8 cellular contexts compared by ENCODE assay signal in the genomic region with DNA sequence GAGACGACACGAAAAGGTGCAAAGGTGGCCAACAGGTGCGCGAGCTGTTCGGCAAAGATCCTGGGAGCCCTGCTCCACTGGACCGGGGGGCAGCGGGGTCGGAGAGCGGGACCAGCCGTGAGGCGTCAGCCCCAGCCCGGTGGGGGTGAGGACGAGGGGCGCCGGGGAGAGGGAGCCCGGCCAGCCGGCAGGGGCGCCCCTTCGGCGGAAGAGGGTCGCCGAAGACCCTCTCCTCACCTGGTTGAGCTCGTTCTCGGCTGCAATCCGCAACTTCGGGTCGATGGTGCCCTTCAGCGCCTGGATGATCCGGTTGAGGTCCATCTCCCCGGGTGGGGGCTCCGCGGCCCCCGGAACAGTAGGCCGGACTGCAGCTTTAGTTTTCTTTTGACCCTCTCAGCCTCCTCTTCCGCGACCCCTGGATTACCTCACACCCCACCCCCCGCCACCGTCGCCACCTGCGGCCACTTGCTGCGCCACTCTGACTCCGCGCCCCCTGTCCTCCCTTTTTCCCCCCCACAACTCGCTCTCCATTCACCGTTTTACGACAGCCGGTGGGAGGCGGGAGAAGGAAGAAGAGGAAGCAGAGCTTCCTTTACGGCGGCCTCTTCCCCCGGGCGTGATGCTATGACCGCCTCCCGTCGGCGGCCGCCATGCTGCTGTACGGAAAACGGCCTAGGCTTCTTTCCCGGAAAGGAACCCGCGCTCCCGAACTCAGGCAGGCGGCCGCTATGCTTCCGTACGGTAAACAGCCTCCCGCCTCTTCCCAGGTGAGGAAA. TPM values are rescaled to one million over a fixed set of nuclear protein-coding genes. Genes with fewer than 3 reads are reported as not detected.
DNase-seq lines count a peak whose midpoint lies in the region; ATAC-seq, FAIRE-seq and TF ChIP-seq lines count a peak whose summit lies in the region.

A gene (minus strand): TSS at position 543 of the 776 bp plus-strand sequence. CDS start 222 bp downstream, at position 321.

- CTCF ChIA-PET in HepG2 (lab: Yijun Ruan, JAX; ENCODE audit: low intra/inter-chr PET ratio, low total read pairs): no interaction called here

- FAIRE-seq in HepG2 (lab: Jason Lieb, UNC): peak; percentile 86

- H3K9me3 ChIP-seq in CD4-positive, CD25-positive, alpha-beta regulatory T cell (ENCODE audit: control insufficient read depth in 2 of 2, low read length in 2 of 2): no peaks in the 10 kb centered on the region
- no peaks in the 10 kb centered on the region for H3K9me3 ChIP-seq in HepG2 (ENCODE audit: low read length)

- no peak for TF ChIP-seq EP300 in HepG2 (IDR thresholded peaks at IDR 0.05; ENCODE audit: low read depth in 2 of 2, low read length in 2 of 2)
- no peak for TF ChIP-seq EP300 in HepG2 (CRISPR knock-in tag; IDR thresholded peaks at IDR 0.05; ENCODE audit: borderline replicate concordance)

- DNase-seq in CD4-positive, CD25-positive, alpha-beta regulatory T cell: peak; percentile 78 to 90 (median 79)
- DNase-seq in NCI-H748 treated with DMSO at 0.1 percent for 48 hours (lab: John Stamatoyannopoulos, UW) (peak; percentile 65), dermis blood vessel endothelial cell (peak; percentile 93), HepG2 (ENCODE audit: low spot score) (peak; percentile 93)
- DNase-seq in activated CD4-positive, alpha-beta T cell treated with anti-CD3 and anti-CD28 coated beads, Interleukin-2, amount 50 U/mL, for 4 hours: peak; percentile 84 to 86
- peak; percentile 87 for DNase-seq in stimulated activated CD4-positive, alpha-beta T cell treated with anti-CD3 and anti-CD28 coated beads, Interleukin-4, amount 100 ng/mL, for 24 hours

- peaks cover 47% of the 10 kb centered on the region for H3K79me2 ChIP-seq in HepG2 (ENCODE audit: insufficient read depth, low read length)

- H3K27ac ChIP-seq in CD4-positive, CD25-positive, alpha-beta regulatory T cell (ENCODE audit: insufficient read depth, low read length, poor library complexity, severe bottlenecking): peak within 1 kb of the TSS; percentile 71
- peak within 1 kb of the TSS; percentile 84 for H3K27ac ChIP-seq in HepG2 (ENCODE audit: extremely low read length, insufficient read depth, low read length)

- H3K4me3 ChIP-seq in CD4-positive, CD25-positive, alpha-beta regulatory T cell (ENCODE audit: low read depth, low read length): peak within 1 kb of the TSS; percentile 93
- peak within 1 kb of the TSS; percentile 93 to 99 (median 96) for H3K4me3 ChIP-seq in HepG2 (replicated peaks in 1 of 3; ENCODE audit: insufficient read depth in 1 of 3, low read depth in 2 of 3, low read length in 3 of 3)

- peaks cover 2% of the 10 kb centered on the region for H3K27me3 ChIP-seq in CD4-positive, CD25-positive, alpha-beta regulatory T cell (ENCODE audit: control insufficient read depth, insufficient read depth, low read length)
- H3K27me3 ChIP-seq in HepG2 (ENCODE audit: control insufficient read depth in 1 of 2, insufficient read depth in 2 of 2, low read length in 2 of 2): no peaks in the 10 kb centered on the region; a peak in 1 of 5 replicates

- H3K4me1 ChIP-seq in CD4-positive, CD25-positive, alpha-beta regulatory T cell (ENCODE audit: control insufficient read depth, insufficient read depth, low read length, poor library complexity, severe bottlenecking): peaks cover 32% of the 10 kb centered on the region
- peaks cover 49% of the 10 kb centered on the region for H3K4me1 ChIP-seq in HepG2 (ENCODE audit: insufficient read depth, low read length)

- BruUV-seq in HepG2 (replicated peaks; lab: Mats Ljungman, UMichigan): TSS peak; percentile 79

- TF ChIP-seq RAD21 in HepG2 (CRISPR knock-in tag; IDR thresholded peaks at IDR 0.05): no peak

- H3K27ac Mint-ChIP-seq in CD4-positive, CD25-positive, alpha-beta regulatory T cell: peak within 1 kb of the TSS; percentile 93 to 95 (median 94)

- no peaks in the 10 kb centered on the region for H3K36me3 Mint-ChIP-seq in CD4-positive, CD25-positive, alpha-beta regulatory T cell

- peak; percentile 48 to 49; a peak in 3 of 4 replicates for TF ChIP-seq POLR2A in HepG2 (IDR thresholded peaks at IDR 0.05; ENCODE audit: insufficient read depth in 1 of 2, low read depth in 2 of 2, low read length in 2 of 2)

- in situ Hi-C loops in HepG2 (cut with HindIII; ENCODE audit: extremely low pct_ligation_motif_present, low pct_unique_long_range_greater_than_20kb): no loop called here

- 1% methylated on average over 14 of the region's 68 CpGs for WGBS in HepG2 (ENCODE audit: low lambda C conversion rate)

- no peaks in the 10 kb centered on the region for H3K9me3 Mint-ChIP-seq in CD4-positive, CD25-positive, alpha-beta regulatory T cell

- intact Hi-C loops in HepG2 (cut with micrococcal nuclease; ENCODE audit: unreplicated experiment): loop anchor here (1.0 to 10.0 kb wide), 3 partner anchors 61 to 181 kb away; no protein-coding TSS in a partner anchor

- peaks cover 5% of the 10 kb centered on the region for H3K27me3 Mint-ChIP-seq in CD4-positive, CD25-positive, alpha-beta regulatory T cell

- H3K9ac ChIP-seq in HepG2 (ENCODE audit: insufficient read depth, low read depth, low read length): peak within 1 kb of the TSS; percentile 91

- no peaks in the 10 kb centered on the region; the same call in 1 of the 2 replicates for H4K20me1 ChIP-seq in HepG2 (ENCODE audit: insufficient read depth, low read length)

- peak within 1 kb of the TSS; percentile 91 for H3K4me2 ChIP-seq in HepG2 (ENCODE audit: low read depth, low read length)

- peak; percentile 88 to 91 for ATAC-seq in CD4-positive, CD25-positive, alpha-beta regulatory T cell (ENCODE audit: low read depth in 2 of 2)
- peak; percentile 83 for ATAC-seq in GM19395 (IDR thresholded peaks at IDR 0.05; ENCODE audit: unreplicated experiment)
- ATAC-seq in HG03565 (IDR thresholded peaks at IDR 0.05; ENCODE audit: unreplicated experiment): peak; percentile 62
- peak; percentile 89 for ATAC-seq in HepG2

- POLR2A ChIA-PET in HepG2 (lab: Yijun Ruan, JAX): interaction anchor here (0.7 to 2.5 kb wide), 10 partner anchors 12 to 610 kb away, joined by 3 to 15 read pairs (median 4); a partner anchor contains a TSS

- H3K4me1 Mint-ChIP-seq in CD4-positive, CD25-positive, alpha-beta regulatory T cell: peaks cover 16 to 61% (median 40%) of the 10 kb centered on the region in 4 donors

- peak; percentile 1; the same call in 1 of the 2 replicates for TF ChIP-seq CTCF in HepG2 (CRISPR knock-in tag; IDR thresholded peaks at IDR 0.05)

- H2AFZ ChIP-seq in HepG2 (ENCODE audit: low read length): peak within 1 kb of the TSS; percentile 92

- H3K36me3 ChIP-seq in CD4-positive, CD25-positive, alpha-beta regulatory T cell (ENCODE audit: control insufficient read depth, insufficient read depth, low read length): peaks cover under 1% of the 10 kb centered on the region
- H3K36me3 ChIP-seq in HepG2 (replicated peaks in 1 of 2; ENCODE audit: control insufficient read depth in 1 of 2, insufficient read depth in 2 of 2, low read length in 2 of 2): no peaks in the 10 kb centered on the region

- peak within 1 kb of the TSS; percentile 93 to 99 (median 98) for H3K4me3 Mint-ChIP-seq in CD4-positive, CD25-positive, alpha-beta regulatory T cell

TF ChIP-seq in HepG2, 621 proteins besides CTCF, POLR2A, EP300 and RAD21 (continues in another document):
- TF ChIP-seq, protein P1, sequence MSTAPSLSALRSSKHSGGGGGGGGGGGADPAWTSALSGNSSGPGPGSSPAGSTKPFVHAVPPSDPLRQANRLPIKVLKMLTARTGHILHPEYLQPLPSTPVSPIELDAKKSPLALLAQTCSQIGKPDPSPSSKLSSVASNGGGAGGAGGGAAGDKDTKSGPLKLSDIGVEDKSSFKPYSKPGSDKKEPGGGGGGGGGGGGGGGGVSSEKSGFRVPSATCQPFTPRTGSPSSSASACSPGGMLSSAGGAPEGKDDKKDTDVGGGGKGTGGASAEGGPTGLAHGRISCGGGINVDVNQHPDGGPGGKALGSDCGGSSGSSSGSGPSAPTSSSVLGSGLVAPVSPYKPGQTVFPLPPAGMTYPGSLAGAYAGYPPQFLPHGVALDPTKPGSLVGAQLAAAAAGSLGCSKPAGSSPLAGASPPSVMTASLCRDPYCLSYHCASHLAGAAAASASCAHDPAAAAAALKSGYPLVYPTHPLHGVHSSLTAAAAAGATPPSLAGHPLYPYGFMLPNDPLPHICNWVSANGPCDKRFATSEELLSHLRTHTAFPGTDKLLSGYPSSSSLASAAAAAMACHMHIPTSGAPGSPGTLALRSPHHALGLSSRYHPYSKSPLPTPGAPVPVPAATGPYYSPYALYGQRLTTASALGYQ (CRISPR knock-in tag; IDR thresholded peaks at IDR 0.05): peak; percentile 1; the same call in 1 of the 2 replicates

RNA-seq across cellular contexts. Expression of the gene that starts here (rescaled TPM):
- total RNA-seq in CD4-positive, CD25-positive, alpha-beta regulatory T cell: 30.4 TPM
- polyA plus RNA-seq in CD4-positive, CD25-positive, alpha-beta regulatory T cell: 10 to 100 TPM; 13.8 to 19.0 (median 17.1) TPM
- total RNA-seq in dermis blood vessel endothelial cell (42.7 and 78.3 TPM in 2 replicates), HepG2 (2016; rRNA removed; fragmentation: Illumina TruSeq; extraction: Trizol) (21.8 and 40.0 TPM in 2 replicates)
- total RNA-seq in HepG2 (2016; cell fraction: cytosol; rRNA removed; fragmentation: Illumina TruSeq; extraction: Trizol; ENCODE audit: low read depth): 4.7 and 7.4 TPM in 2 replicates
- 20.2 and 39.7 TPM in 2 replicates for total RNA-seq in HepG2 (2016; cell fraction: insoluble cytoplasmic fraction; rRNA removed; fragmentation: Illumina TruSeq; extraction: Trizol)
- 10.2 and 11.3 TPM in 2 replicates for total RNA-seq in HepG2 (2016; cell fraction: membrane; rRNA removed; fragmentation: Illumina TruSeq; extraction: Trizol)
- total RNA-seq in HepG2 (2016; cell fraction: nucleus; rRNA removed; fragmentation: Illumina TruSeq; extraction: Trizol): 30.0 and 34.6 TPM in 2 replicates
- 6.3 and 8.7 TPM in 2 replicates for polyA plus RNA-seq in HepG2 (2011; rRNA removed)
- 3.4 and 4.5 TPM in 2 replicates for polyA plus RNA-seq in HepG2 (2011; cell fraction: cytosol; rRNA removed)
- 9.9 and 11.7 TPM in 2 replicates for polyA plus RNA-seq in HepG2 (2011; cell fraction: nucleus; rRNA removed)
- polyA plus RNA-seq in HepG2 (2012): 14.6 and 19.0 TPM in 2 replicates
- polyA plus RNA-seq in HepG2 (2016; cell fraction: cytosol; fragmentation: Illumina TruSeq; extraction: Trizol; ENCODE audit: low read depth): 0.99 and 1.0 TPM in 2 replicates
- 31.0 and 32.7 TPM in 2 replicates for polyA plus RNA-seq in HepG2 (2016; cell fraction: insoluble cytoplasmic fraction; fragmentation: Illumina TruSeq; extraction: Trizol; ENCODE audit: low read depth)
- 3.6 and 4.3 TPM in 2 replicates for polyA plus RNA-seq in HepG2 (2016; cell fraction: membrane; fragmentation: Illumina TruSeq; extraction: Trizol; ENCODE audit: low read depth)
- polyA plus RNA-seq in HepG2 (2016; cell fraction: nucleus; fragmentation: Illumina TruSeq; extraction: Trizol; ENCODE audit: insufficient read depth, low read depth): 27.7 and 32.1 TPM in 2 replicates
- 10.1 and 36.3 TPM in 2 replicates for polyA minus RNA-seq in HepG2 (2011; rRNA and poly(A)+ RNA removed; ENCODE audit: low replicate concordance)
- 10.8 and 16.3 TPM in 2 replicates for polyA minus RNA-seq in HepG2 (2011; cell fraction: cytosol; rRNA and poly(A)+ RNA removed)
- polyA minus RNA-seq in HepG2 (2011; cell fraction: nucleus; rRNA and poly(A)+ RNA removed): 37.1 and 48.5 TPM in 2 replicates

Comparison
In these comparisons a context has a peak if more than half of its experiments do, and no peak if none do; other contexts are left out.
1. Peak in every context shown above with its lines: DNase-seq, ATAC-seq, H3K4me3 ChIP-seq and H3K27ac ChIP-seq.